In the genomic region with DNA sequence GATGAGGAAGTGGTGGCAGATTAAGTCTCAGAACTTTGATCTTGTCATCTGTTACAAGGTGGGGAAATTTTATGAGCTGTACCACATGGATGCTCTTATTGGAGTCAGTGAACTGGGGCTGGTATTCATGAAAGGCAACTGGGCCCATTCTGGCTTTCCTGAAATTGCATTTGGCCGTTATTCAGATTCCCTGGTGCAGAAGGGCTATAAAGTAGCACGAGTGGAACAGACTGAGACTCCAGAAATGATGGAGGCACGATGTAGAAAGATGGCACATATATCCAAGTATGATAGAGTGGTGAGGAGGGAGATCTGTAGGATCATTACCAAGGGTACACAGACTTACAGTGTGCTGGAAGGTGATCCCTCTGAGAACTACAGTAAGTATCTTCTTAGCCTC, we compare ENCODE assay signal across 16 cellular contexts.
"Had no signal": no experiment of that assay in that cellular context is flagged by ENCODE, and none has a peak within 500 bp of the region (broad histone marks: within the 10 kb centered on the region; RNA-seq: fewer than 3 reads in every experiment).

No MANE protein-coding gene starts in this region.

- H3K4me1 Mint-ChIP-seq: neural progenitor cell had no signal

- H3K4me1 ChIP-seq: neural progenitor cell, parathyroid adenoma had no signal

- DNase-seq: activated CD4-positive, alpha-beta T cell treated with anti-CD3 and anti-CD28 coated beads, Interleukin-2, amount 50 U/mL, for 4 hours; activated CD4-positive, CD25-positive, alpha-beta regulatory T cell treated with anti-CD3 and anti-CD28 coated beads, Interleukin-2, amount 50 U/mL, for 72 hours; activated gamma-delta T cell treated with Interleukin-2 at 50 U/mL for 16 hours; activated T-cell treated with anti-CD3 and anti-CD28 coated beads, Interleukin-2, amount 50 U/mL, for 72 hours; effector CD8-positive, alpha-beta T cell; erythroblast; retina; small intestine; stimulated activated naive CD4-positive, alpha-beta T cell; SW 1271; upper lobe of left lung had no signal

- ATAC-seq: activated T-cell treated with anti-CD3 and anti-CD28 coated beads, Interleukin-2, amount 50 U/mL, for 72 hours had no signal

- H3K27ac Mint-ChIP-seq: neural progenitor cell; T-helper 2 cell treated with Interferon-gamma antibody and Interleukin-4, amounts not matched to agents 5 μg/mL and 100 μg/mL, for 36 hours had no signal

- H3K27me3 ChIP-seq: hepatocyte, neural progenitor cell, upper lobe of left lung had no signal

- H3K4me3 Mint-ChIP-seq: activated T-cell treated with anti-CD3 and anti-CD28 coated beads, Interleukin-2, amount 50 U/mL, for 72 hours; neural progenitor cell; T-helper 2 cell treated with Interferon-gamma antibody and Interleukin-4, amounts not matched to agents 5 μg/mL and 100 μg/mL, for 36 hours had no signal

- H3K4me3 ChIP-seq: coronary artery, hepatocyte, neural progenitor cell, upper lobe of left lung had no signal

- H3K27ac ChIP-seq: hepatocyte, neural progenitor cell, parathyroid adenoma had no signal
